In genomic region chr11:86592659-86593451, GRCh38 we compare ENCODE assay signal across 7 cellular contexts.
DNase-seq lines count a peak whose midpoint lies in the region; ATAC-seq and TF ChIP-seq lines count a peak whose summit lies in the region.

No MANE protein-coding gene starts in this region.

- ATAC-seq in GM18858 (IDR thresholded peaks at IDR 0.05; ENCODE audit: unreplicated experiment) (peak; percentile 96), HG02884 (IDR thresholded peaks at IDR 0.05; ENCODE audit: unreplicated experiment) (peak; percentile 88)

- no peak for TF ChIP-seq POLR2A in lower leg skin (IDR thresholded peaks at IDR 0.05)

- H3K4me1 Mint-ChIP-seq in T-helper 2 cell treated with Interferon-gamma antibody and Interleukin-4, amounts not matched to agents 5 μg/mL and 100 μg/mL, for 36 hours (ENCODE audit: low read depth): peaks cover 23% of the 10 kb centered on the region

- TF ChIP-seq CTCF in astrocyte of the cerebellum (IDR thresholded peaks at IDR 0.05; ENCODE audit: low read depth, low read length, missing control alignments) (no peak), lower leg skin (IDR thresholded peaks at IDR 0.05) (no peak)

- peak overlapping the region; percentile 41 for H3K4me3 Mint-ChIP-seq in T-helper 2 cell treated with Interferon-gamma antibody and Interleukin-4, amounts not matched to agents 5 μg/mL and 100 μg/mL, for 36 hours

- in situ Hi-C loops in astrocyte of the cerebellum (cut with HindIII; ENCODE audit: low sequenced_read_pairs): no loop called here

- H3K9me3 Mint-ChIP-seq in T-helper 2 cell treated with Interferon-gamma antibody and Interleukin-4, amounts not matched to agents 5 μg/mL and 100 μg/mL, for 36 hours: peaks cover 5% of the 10 kb centered on the region

- no peaks in the 10 kb centered on the region for H3K36me3 Mint-ChIP-seq in T-helper 2 cell treated with Interferon-gamma antibody and Interleukin-4, amounts not matched to agents 5 μg/mL and 100 μg/mL, for 36 hours (ENCODE audit: low read depth)

- no peak overlapping the region for H3K4me3 ChIP-seq in astrocyte of the cerebellum (ENCODE audit: low read depth, low read length)
- H3K4me3 ChIP-seq in lower leg skin (ENCODE audit: low read depth, poor library complexity, severe bottlenecking): no peak overlapping the region

- no peaks in the 10 kb centered on the region for H3K27me3 Mint-ChIP-seq in T-helper 2 cell treated with Interferon-gamma antibody and Interleukin-4, amounts not matched to agents 5 μg/mL and 100 μg/mL, for 36 hours (ENCODE audit: low read depth)

- intact Hi-C loops in lower leg skin (cut with DNase I; ENCODE audit: low total_unique reads): no loop called here

- 72 to 81% methylated on average over 5 of the region's 5 CpGs for WGBS in lower leg skin, 2 donors

- DNase-seq in NCI-H128 (lab: John Stamatoyannopoulos, UW; ENCODE audit: unreplicated experiment): peak; percentile 71
- peak; percentile 90 for DNase-seq in T-helper 2 cell treated with Interferon-gamma antibody and Interleukin-4, amounts not matched to agents 5 μg/mL and 100 μg/mL, for 36 hours (ENCODE audit: low spot score)
- DNase-seq in astrocyte of the cerebellum (ENCODE audit: low read depth): peak; percentile 49
- peak; percentile 64 to 91 for DNase-seq in lower leg skin (ENCODE audit: low spot score in 2 of 2)
- DNase-seq in stimulated activated CD8-positive, alpha-beta memory T cell treated with anti-CD3 and anti-CD28 coated beads, Interleukin-2, amount 100 ng/mL, for 1 hour (ENCODE audit: low read depth in 2 of 2): peak; percentile 20 to 40

- H3K27ac Mint-ChIP-seq in T-helper 2 cell treated with Interferon-gamma antibody and Interleukin-4, amounts not matched to agents 5 μg/mL and 100 μg/mL, for 36 hours: peak overlapping the region; percentile 71

Comparison
In these comparisons a context has a peak if more than half of its experiments do, and no peak if none do; other contexts are left out.
1. DNase-seq: peak in every context shown above with its lines; median percentile 90 in T-helper 2 cell treated with Interferon-gamma antibody and Interleukin-4, amounts not matched to agents 5 μg/mL and 100 μg/mL, for 36 hours; 78 in lower leg skin; 71 in NCI-H128; 49 in astrocyte of the cerebellum; 30 in stimulated activated CD8-positive, alpha-beta memory T cell treated with anti-CD3 and anti-CD28 coated beads, Interleukin-2, amount 100 ng/mL, for 1 hour.